ENCODE assay signal across 10 cellular contexts in genomic region chr12:45987339-45987726, GRCh38. TPM values are rescaled to one million over a fixed set of nuclear protein-coding genes. Genes with fewer than 3 reads are reported as not detected.
DNase-seq lines count a peak whose midpoint lies in the region; ATAC-seq and TF ChIP-seq lines count a peak whose summit lies in the region.
"Had no signal": no experiment of that assay in that cellular context is flagged by ENCODE, and none has a peak within 500 bp of the region (broad histone marks: within the 10 kb centered on the region; RNA-seq: fewer than 3 reads in every experiment).

No MANE protein-coding gene starts in this region.

- H3K36me3 Mint-ChIP-seq in Caco-2 (ENCODE audit: insufficient read depth, unreplicated experiment) (peaks cover 68% of the 10 kb centered on the region), HFFc6 (ENCODE audit: low read depth) (peaks cover 35% of the 10 kb centered on the region), nephron (ENCODE audit: low read depth) (peaks cover 39% of the 10 kb centered on the region)

- H3K9me3 ChIP-seq in Caco-2: no peaks in the 10 kb centered on the region
- H3K9me3 ChIP-seq in adipocyte (ENCODE audit: control insufficient read depth, low read length): no peaks in the 10 kb centered on the region
- no peaks in the 10 kb centered on the region for H3K9me3 ChIP-seq in upper lobe of left lung

- no TSS peak for BruUV-seq in Caco-2 (replicated peaks; lab: Mats Ljungman, UMichigan)

- H3K4me1 Mint-ChIP-seq in Caco-2 (ENCODE audit: low read depth, unreplicated experiment): peaks cover 55% of the 10 kb centered on the region
- peaks cover 69% of the 10 kb centered on the region for H3K4me1 Mint-ChIP-seq in HFFc6 (ENCODE audit: low read depth)
- H3K4me1 Mint-ChIP-seq in nephron: peaks cover 75% of the 10 kb centered on the region

- DNase-seq in Caco-2 (no peak), HFFc6 (no peak), adipocyte (ENCODE audit: low read depth) (no peak), upper lobe of left lung (no peak), NCI-H748 (lab: John Stamatoyannopoulos, UW; ENCODE audit: unreplicated experiment) (no peak)
- DNase-seq: activated effector memory CD4-positive, alpha-beta T cell treated with Interleukin-2 at 50 U/mL for 16 hours; small intestine; stimulated activated naive CD4-positive, alpha-beta T cell had no signal

- CTCF ChIA-PET in Caco-2 (lab: Charles Lee): no interaction called here

- H3K4me3 Mint-ChIP-seq in Caco-2 (ENCODE audit: unreplicated experiment) (peak overlapping the region; percentile 90), HFFc6 (peak overlapping the region; percentile 94), nephron (peak overlapping the region; percentile 90 to 96 (median 91))

- 64 to 66% methylated on average over 3 of the region's 3 CpGs for WGBS in upper lobe of left lung, 2 donors

- no peak overlapping the region for H3K27ac ChIP-seq in upper lobe of left lung

- H3K9me3 Mint-ChIP-seq in Caco-2 (ENCODE audit: unreplicated experiment) (peaks cover 10% of the 10 kb centered on the region), HFFc6 (no peaks in the 10 kb centered on the region), nephron (no peaks in the 10 kb centered on the region)

- H3K27ac Mint-ChIP-seq in Caco-2 (ENCODE audit: unreplicated experiment): peak overlapping the region; percentile 68
- peak overlapping the region; percentile 96 for H3K27ac Mint-ChIP-seq in HFFc6
- H3K27ac Mint-ChIP-seq in nephron: peak overlapping the region; percentile 65 to 99 (median 69)

- POLR2A ChIA-PET in Caco-2 (lab: Charles Lee): interaction anchor here (0.6 kb wide), 1 partner anchor 385 kb away, joined by 7 read pairs; no protein-coding TSS in a partner anchor

- 0 out of 2 replicates have a peak, but pooled peaks cover 1% of the 10 kb centered on the region for H3K36me3 ChIP-seq in Caco-2 (ENCODE audit: control insufficient read depth, insufficient read depth, low read length)
- H3K36me3 ChIP-seq in adipocyte (ENCODE audit: control insufficient read depth, insufficient read depth, low read length, severe bottlenecking): peaks cover 18% of the 10 kb centered on the region
- no peaks in the 10 kb centered on the region for H3K36me3 ChIP-seq in upper lobe of left lung

- H3K9ac ChIP-seq in adipocyte (ENCODE audit: low read length): no peak overlapping the region

- H3K27me3 Mint-ChIP-seq in Caco-2 (ENCODE audit: insufficient read depth, unreplicated experiment) (no peaks in the 10 kb centered on the region), HFFc6 (ENCODE audit: insufficient read depth) (no peaks in the 10 kb centered on the region; the same call in 1 of the 2 replicates), nephron (ENCODE audit: low read depth) (no peaks in the 10 kb centered on the region)

- H3K27me3 ChIP-seq in Caco-2 (replicated peaks; ENCODE audit: control insufficient read depth, insufficient read depth, low read length) (no peaks in the 10 kb centered on the region), adipocyte (replicated peaks; ENCODE audit: control insufficient read depth, insufficient read depth, low read length) (no peaks in the 10 kb centered on the region), upper lobe of left lung (no peaks in the 10 kb centered on the region)

- no peak for TF ChIP-seq EP300 in upper lobe of left lung (IDR thresholded peaks at IDR 0.05)

- TF ChIP-seq CTCF in Caco-2 (IDR thresholded peaks at IDR 0.05; ENCODE audit: insufficient read depth in 1 of 2, low read depth in 1 of 2, low read length in 1 of 2, severe bottlenecking in 1 of 2, unreplicated experiment in 1 of 2): no peak
- TF ChIP-seq CTCF in HFFc6 (IDR thresholded peaks at IDR 0.05): no peak
- TF ChIP-seq CTCF in nephron (IDR thresholded peaks at IDR 0.05; ENCODE audit: unreplicated experiment in 3 of 3): no peak
- no peak for TF ChIP-seq CTCF in upper lobe of left lung (IDR thresholded peaks at IDR 0.05)

- intact Hi-C loops in Caco-2 (cut with micrococcal nuclease; ENCODE audit: unreplicated experiment): no loop called here

- TF ChIP-seq POLR2A in upper lobe of left lung (IDR thresholded peaks at IDR 0.05): no peak

- H3K4me3 ChIP-seq in Caco-2 (ENCODE audit: low read depth, low read length) (no peak overlapping the region), adipocyte (ENCODE audit: low read length) (peak overlapping the region; percentile 89), upper lobe of left lung (no peak overlapping the region)

- H3K4me1 ChIP-seq in Caco-2 (peaks cover 56% of the 10 kb centered on the region), adipocyte (ENCODE audit: control insufficient read depth, insufficient read depth, low read length) (peaks cover 42% of the 10 kb centered on the region), upper lobe of left lung (peaks cover 42 to 50% (median 44%) of the 10 kb centered on the region in 4 donors)

- no peak for ATAC-seq in upper lobe of left lung (ENCODE audit: low FRiP score in 2 of 2)
- ATAC-seq in HG02938 (IDR thresholded peaks at IDR 0.05; ENCODE audit: unreplicated experiment): no peak

RNA-seq across cellular contexts. Expression of gene SCAF11, which starts 3.0 kb away (rescaled TPM):
- total RNA-seq in Caco-2 (2022) (285 and 292 TPM in 2 replicates), upper lobe of left lung (100 to 1,000 TPM in 5 of 6 donors, 10 to 100 TPM in 1; 98.5 to 264 (median 109) TPM)
- total RNA-seq in HFFc6 (2021; fragmentation: NEBNext Ultra II Directional; extraction: Animal tissue kit (Norgen Biotek cat#: 25700)): 100 to 1,000 TPM; 108 to 130 (median 115) TPM
